ENCODE assay signal across 23 cellular contexts in the genomic region with DNA sequence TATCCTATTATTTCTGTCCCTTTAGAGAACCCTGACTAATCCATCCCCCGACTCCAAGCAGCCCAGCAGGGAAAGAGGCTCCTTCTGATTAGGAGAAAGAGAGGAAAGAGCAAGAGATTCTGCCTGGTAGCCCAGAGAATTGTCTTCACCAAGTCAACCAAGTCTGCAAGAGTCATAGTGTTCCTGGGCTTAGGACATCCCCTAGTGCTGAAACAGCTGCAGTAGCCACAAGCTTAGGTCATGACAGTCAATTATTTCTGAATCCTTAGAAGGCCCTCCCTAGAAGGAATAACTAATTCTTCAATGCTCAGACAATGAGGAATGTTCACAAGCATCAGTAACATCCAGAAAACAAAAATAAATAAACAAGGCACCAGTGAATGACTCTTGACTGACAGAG.
DNase-seq lines count a peak whose midpoint lies in the region; ATAC-seq and TF ChIP-seq lines count a peak whose summit lies in the region.
"Had no signal": no experiment of that assay in that cellular context is flagged by ENCODE, and none has a peak within 500 bp of the region (broad histone marks: within the 10 kb centered on the region; RNA-seq: fewer than 3 reads in every experiment).

No MANE protein-coding gene starts in this region.

- H3K4me3 Mint-ChIP-seq in HFFc6: no peak overlapping the region
- H3K4me3 Mint-ChIP-seq in activated T-helper 17 cell treated with anti-CD3 and anti-CD28 coated beads, Interleukin-2, amount 50 U/mL, for 72 hours: no peak overlapping the region
- H3K4me3 Mint-ChIP-seq: activated CD8-positive, alpha-beta memory T cell treated with anti-CD3 and anti-CD28 coated beads, Interleukin-2, amount 10 ng/mL, durations not matched to agents 7 days and 5 days; activated naive CD8-positive, alpha-beta T cell; activated T-helper 1 cell treated with anti-CD3 and anti-CD28 coated beads, Interleukin-12 subunit alpha, Interleukin-12 subunit beta, Interleukin-2, Interleukin-4 antibody, amounts not matched to agents 30 ng/mL and 10 ng/mL and 1 ng/mL, durations not matched to agents 14 hours and 24 hours and 36 hours; mesothelial cell of epicardium; natural killer cell treated with Interleukin-12 subunit alpha and Interleukin-12 subunit beta and Interleukin-15 and Interleukin-18, amount 100 ng/mL, for 72 hours; T-cell had no signal

- POLR2A ChIA-PET in BJ (lab: Charles Lee): no interaction called here

- H2BK5ac ChIP-seq in mesendoderm (ENCODE audit: low read length): no peak overlapping the region

- H3K23ac ChIP-seq in mesendoderm (ENCODE audit: low read length): no peak overlapping the region

- no peak overlapping the region for H2BK15ac ChIP-seq in mesendoderm (replicated peaks; ENCODE audit: low read depth)

- no peak overlapping the region for H4K8ac ChIP-seq in mesendoderm (ENCODE audit: low read depth, low read length)

- no peak overlapping the region for H3K4ac ChIP-seq in mesendoderm (ENCODE audit: low read depth, low read length)

- H3K56ac ChIP-seq in mesendoderm (ENCODE audit: low read length): no peak overlapping the region

- H3K9ac ChIP-seq in mesendoderm (ENCODE audit: low read length): no peak overlapping the region

- no CpG with 5 or more reads among the region's 1 CpG for WGBS in mesendoderm (ENCODE audit: extremely low coverage, insufficient coverage, low lambda C conversion rate)

- H3K18ac ChIP-seq in mesendoderm (ENCODE audit: low read length): no peak overlapping the region

- no peak overlapping the region for H2AK5ac ChIP-seq in mesendoderm (ENCODE audit: low read length)

- TF ChIP-seq CTCF in BJ (IDR thresholded peaks at IDR 0.05; ENCODE audit: insufficient read depth, low read depth, low read length) (peak; percentile 63), HFFc6 (IDR thresholded peaks at IDR 0.05) (peak; percentile 64), choroid plexus epithelial cell (conservative IDR thresholded peaks at IDR 0.05; ENCODE audit: low read depth, low read length) (peak; percentile 13)

- H3K9me3 Mint-ChIP-seq in HFFc6: no peaks in the 10 kb centered on the region
- H3K9me3 Mint-ChIP-seq in activated T-helper 17 cell treated with anti-CD3 and anti-CD28 coated beads, Interleukin-2, amount 50 U/mL, for 72 hours: peaks cover 3% of the 10 kb centered on the region

- no peaks in the 10 kb centered on the region for H3K27me3 Mint-ChIP-seq in HFFc6 (ENCODE audit: insufficient read depth)
- no peaks in the 10 kb centered on the region for H3K27me3 Mint-ChIP-seq in activated T-helper 17 cell treated with anti-CD3 and anti-CD28 coated beads, Interleukin-2, amount 50 U/mL, for 72 hours
- H3K27me3 Mint-ChIP-seq: activated CD8-positive, alpha-beta memory T cell treated with anti-CD3 and anti-CD28 coated beads, Interleukin-2, amount 10 ng/mL, durations not matched to agents 7 days and 5 days; activated naive CD8-positive, alpha-beta T cell; natural killer cell treated with Interleukin-12 subunit alpha and Interleukin-12 subunit beta and Interleukin-15 and Interleukin-18, amount 100 ng/mL, for 72 hours; progenitor cell of endocrine pancreas had no signal

- H3K36me3 Mint-ChIP-seq in HFFc6 (ENCODE audit: low read depth): no peaks in the 10 kb centered on the region; the same call in 1 of the 2 replicates
- H3K36me3 Mint-ChIP-seq in activated T-helper 17 cell treated with anti-CD3 and anti-CD28 coated beads, Interleukin-2, amount 50 U/mL, for 72 hours (ENCODE audit: low read depth): no peaks in the 10 kb centered on the region
- H3K36me3 Mint-ChIP-seq: activated CD8-positive, alpha-beta memory T cell treated with anti-CD3 and anti-CD28 coated beads, Interleukin-2, amount 10 ng/mL, durations not matched to agents 7 days and 5 days; activated naive CD8-positive, alpha-beta T cell; mesothelial cell of epicardium; natural killer cell treated with Interleukin-12 subunit alpha and Interleukin-12 subunit beta and Interleukin-15 and Interleukin-18, amount 100 ng/mL, for 72 hours; T-cell had no signal

- no peaks in the 10 kb centered on the region for H3K79me1 ChIP-seq in mesendoderm (ENCODE audit: low read length)

- no peak for DNase-seq in BJ (ENCODE audit: low read depth)
- peak; percentile 33 for DNase-seq in HFFc6
- peak; percentile 3 for DNase-seq in choroid plexus epithelial cell (ENCODE audit: low read depth)
- DNase-seq in mesendoderm: peak; percentile 38
- DNase-seq in epidermal melanocyte (ENCODE audit: insufficient read length, low spot score): no peak
- DNase-seq in NCI-H2196 treated with DMSO at 0.1 percent for 48 hours (lab: John Stamatoyannopoulos, UW; ENCODE audit: unreplicated experiment): no peak
- no peak for DNase-seq in OCI-M2 (lab: John Stamatoyannopoulos, UW; ENCODE audit: unreplicated experiment)
- DNase-seq: activated CD4-positive, alpha-beta T cell treated with anti-CD3 and anti-CD28 coated beads for 48 hours; activated CD8-positive, alpha-beta memory T cell treated with anti-CD3 and anti-CD28 coated beads, Interleukin-2, amount 10 ng/mL, durations not matched to agents 7 days and 5 days; NCI-H1105 treated with DMSO at 0.1 percent for 48 hours; NCI-H774; PC-3; SHP77 treated with DMSO at 0.1 percent for 48 hours; stimulated activated naive CD4-positive, alpha-beta T cell treated with Interleukin-2 at 50 U/mL for 16 hours; T-cell; transverse colon had no signal

- H3K4me1 ChIP-seq in mesendoderm (ENCODE audit: control insufficient read depth, low read depth, low read length): no peaks in the 10 kb centered on the region
- H3K4me1 ChIP-seq: transverse colon had no signal

- H3K4me3 ChIP-seq in BJ (ENCODE audit: low read depth, low read length) (no peak overlapping the region), choroid plexus epithelial cell (ENCODE audit: low read depth, low read length) (no peak overlapping the region), mesendoderm (ENCODE audit: low read length) (no peak overlapping the region)
- H3K4me3 ChIP-seq: skin epidermis, transverse colon had no signal

- no peaks in the 10 kb centered on the region for H3K79me2 ChIP-seq in mesendoderm (ENCODE audit: control insufficient read depth, insufficient read depth, low read length)

- H3K4me1 Mint-ChIP-seq in HFFc6 (ENCODE audit: low read depth): peaks cover 10% of the 10 kb centered on the region
- H3K4me1 Mint-ChIP-seq in activated T-helper 17 cell treated with anti-CD3 and anti-CD28 coated beads, Interleukin-2, amount 50 U/mL, for 72 hours: no peaks in the 10 kb centered on the region
- H3K4me1 Mint-ChIP-seq: activated CD8-positive, alpha-beta memory T cell treated with anti-CD3 and anti-CD28 coated beads, Interleukin-2, amount 10 ng/mL, durations not matched to agents 7 days and 5 days; mesothelial cell of epicardium; T-cell had no signal

- H3K27ac Mint-ChIP-seq in HFFc6: no peak overlapping the region
- H3K27ac Mint-ChIP-seq in activated T-helper 17 cell treated with anti-CD3 and anti-CD28 coated beads, Interleukin-2, amount 50 U/mL, for 72 hours: no peak overlapping the region
- H3K27ac Mint-ChIP-seq: activated CD8-positive, alpha-beta memory T cell treated with anti-CD3 and anti-CD28 coated beads, Interleukin-2, amount 10 ng/mL, durations not matched to agents 7 days and 5 days; activated naive CD8-positive, alpha-beta T cell; activated T-helper 1 cell treated with anti-CD3 and anti-CD28 coated beads, Interleukin-12 subunit alpha, Interleukin-12 subunit beta, Interleukin-2, Interleukin-4 antibody, amounts not matched to agents 30 ng/mL and 10 ng/mL and 1 ng/mL, durations not matched to agents 14 hours and 24 hours and 36 hours; mesothelial cell of epicardium; natural killer cell treated with Interleukin-12 subunit alpha and Interleukin-12 subunit beta and Interleukin-15 and Interleukin-18, amount 100 ng/mL, for 72 hours; progenitor cell of endocrine pancreas; T-cell had no signal

- H2BK120ac ChIP-seq in mesendoderm (ENCODE audit: low read depth, low read length): no peak overlapping the region

- no peaks in the 10 kb centered on the region for H3K27me3 ChIP-seq in BJ (ENCODE audit: control insufficient read depth, insufficient read depth, low read length)
- H3K27me3 ChIP-seq in mesendoderm (ENCODE audit: insufficient read depth, low read length, poor library complexity): no peaks in the 10 kb centered on the region
- H3K27me3 ChIP-seq: transverse colon had no signal

- CTCF ChIA-PET in BJ (lab: Yijun Ruan, JAX): interaction anchor here (1.3 kb wide), 1 partner anchor 12 kb away, joined by 4 read pairs; no protein-coding TSS in a partner anchor

- H3K36me3 ChIP-seq in BJ (ENCODE audit: control insufficient read depth, insufficient read depth, low read length): no peaks in the 10 kb centered on the region
- H3K36me3 ChIP-seq in mesendoderm (ENCODE audit: control insufficient read depth, insufficient read depth, low read length): no peaks in the 10 kb centered on the region
- H3K36me3 ChIP-seq: transverse colon had no signal

- H3K27ac ChIP-seq in mesendoderm (ENCODE audit: low read depth, low read length): no peak overlapping the region
- H3K27ac ChIP-seq: skin epidermis, transverse colon had no signal

- no peak overlapping the region for H4K5ac ChIP-seq in mesendoderm (ENCODE audit: low read length)

- no peak for ATAC-seq in activated T-helper 17 cell treated with anti-CD3 and anti-CD28 coated beads, Interleukin-2, amount 50 U/mL, for 72 hours (replicated peaks)
- ATAC-seq: activated CD8-positive, alpha-beta memory T cell treated with anti-CD3 and anti-CD28 coated beads, Interleukin-2, amount 10 ng/mL, durations not matched to agents 7 days and 5 days; natural killer cell treated with Interleukin-12 subunit alpha and Interleukin-12 subunit beta and Interleukin-15 and Interleukin-18, amount 100 ng/mL, for 72 hours; PC-3; T-cell had no signal

- H3K4me2 ChIP-seq in mesendoderm (ENCODE audit: low read length): no peak overlapping the region

Comparison
In these comparisons a context has a peak if more than half of its experiments do, and no peak if none do; other contexts are left out.
1. DNase-seq: peak in HFFc6 (single experiment), choroid plexus epithelial cell (single experiment) and mesendoderm (single experiment); none in BJ (single experiment), epidermal melanocyte (single experiment), NCI-H2196 treated with DMSO at 0.1 percent for 48 hours (single experiment) and OCI-M2 (single experiment).
2. CTCF ChIP-seq: peak in every context shown above with its lines; median percentile 64 in HFFc6; 63 in BJ; 13 in choroid plexus epithelial cell.